9 cellular contexts compared by ENCODE assay signal in the genomic region with DNA sequence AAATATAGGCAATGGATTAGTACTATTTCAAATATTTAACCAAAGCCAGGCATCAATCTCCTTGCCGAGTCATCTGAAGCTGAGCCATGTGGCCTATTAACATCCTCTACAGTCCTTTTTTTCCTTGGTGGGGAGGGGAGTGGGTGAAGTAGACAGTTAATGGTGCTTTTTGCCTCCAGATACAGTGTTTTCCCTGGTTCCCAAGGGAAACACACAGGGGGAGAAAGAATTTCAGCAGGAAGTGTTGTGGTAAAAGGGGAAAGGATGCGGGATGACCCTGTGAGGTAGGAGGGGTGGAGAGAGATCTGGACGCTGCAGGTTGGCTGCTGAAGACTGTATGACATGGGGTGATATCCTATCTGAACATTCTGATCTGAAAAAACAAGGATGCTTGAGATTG. TPM values are rescaled to one million over a fixed set of nuclear protein-coding genes. Genes with fewer than 3 reads are reported as not detected.
A peak's percentile ranks its signal among the peaks of the same experiment; 100 is the strongest.
DNase-seq lines count a peak whose midpoint lies in the region; ATAC-seq and TF ChIP-seq lines count a peak whose summit lies in the region.
"Had no signal": no experiment of that assay in that cellular context is flagged by ENCODE, and none has a peak within 500 bp of the region (broad histone marks: within the 10 kb centered on the region; RNA-seq: fewer than 3 reads in every experiment).

No MANE protein-coding gene starts in this region.

- no peaks in the 10 kb centered on the region for H3K27me3 Mint-ChIP-seq in activated CD4-positive, alpha-beta T cell treated with anti-CD3 and anti-CD28 coated beads, Interleukin-2, amount 10 ng/mL, durations not matched to agents 24 days and 14 days
- H3K27me3 Mint-ChIP-seq: CD4-positive, alpha-beta T cell had no signal

- H3K36me3 ChIP-seq in thyroid gland, result no peaks in the 10 kb centered on the region

- no peak for TF ChIP-seq CTCF in astrocyte of the cerebellum (IDR thresholded peaks at IDR 0.05; ENCODE audit: low read depth, low read length, missing control alignments)
- no peak for TF ChIP-seq CTCF in thyroid gland (IDR thresholded peaks at IDR 0.05)

- peaks cover 10 to 16% of the 10 kb centered on the region in 2 donors for H3K4me1 ChIP-seq in thyroid gland

- 76 to 81% methylated on average over 3 of the region's 3 CpGs for WGBS in thyroid gland, 2 donors

- no peak for ATAC-seq in GM19328 (IDR thresholded peaks at IDR 0.05; ENCODE audit: unreplicated experiment)
- no peak for ATAC-seq in HG02588 (IDR thresholded peaks at IDR 0.05; ENCODE audit: unreplicated experiment)

- peaks cover 4% of the 10 kb centered on the region for H3K4me1 Mint-ChIP-seq in activated CD4-positive, alpha-beta T cell treated with anti-CD3 and anti-CD28 coated beads, Interleukin-2, amount 10 ng/mL, durations not matched to agents 24 days and 14 days

- in situ Hi-C loops in astrocyte of the cerebellum (cut with HindIII; ENCODE audit: low sequenced_read_pairs), result loop anchor here (25.0 kb wide), 1 partner anchor 336 kb away; no protein-coding TSS in a partner anchor

- no peak overlapping the region for H3K4me3 Mint-ChIP-seq in activated CD4-positive, alpha-beta T cell treated with anti-CD3 and anti-CD28 coated beads, Interleukin-2, amount 10 ng/mL, durations not matched to agents 24 days and 14 days
- H3K4me3 Mint-ChIP-seq: CD4-positive, alpha-beta T cell had no signal

- no peaks in the 10 kb centered on the region for H3K9me3 Mint-ChIP-seq in activated CD4-positive, alpha-beta T cell treated with anti-CD3 and anti-CD28 coated beads, Interleukin-2, amount 10 ng/mL, durations not matched to agents 24 days and 14 days
- H3K9me3 Mint-ChIP-seq: CD4-positive, alpha-beta T cell had no signal

- H3K27ac Mint-ChIP-seq in activated CD4-positive, alpha-beta T cell treated with anti-CD3 and anti-CD28 coated beads, Interleukin-2, amount 10 ng/mL, durations not matched to agents 24 days and 14 days, result peak overlapping the region; percentile 21
- H3K27ac Mint-ChIP-seq: CD4-positive, alpha-beta T cell had no signal

- DNase-seq in activated CD4-positive, alpha-beta T cell treated with anti-CD3 and anti-CD28 coated beads, Interleukin-2, amount 10 ng/mL, durations not matched to agents 24 days and 14 days, result no peak
- DNase-seq in activated CD4-positive, alpha-beta T cell treated with anti-CD3 and anti-CD28 coated beads for 48 hours, result no peak
- peak; percentile 96 for DNase-seq in astrocyte of the cerebellum (ENCODE audit: low read depth)
- DNase-seq in iris pigment epithelial cell (ENCODE audit: low read depth), result peak; percentile 94
- DNase-seq in thyroid gland, result no peak
- DNase-seq in GOT3 (lab: John Stamatoyannopoulos, UW), result no peak
- DNase-seq: CD4-positive, alpha-beta T cell had no signal

- H3K27me3 ChIP-seq in thyroid gland, result no peaks in the 10 kb centered on the region

- no peaks in the 10 kb centered on the region for H3K9me3 ChIP-seq in thyroid gland

- peak overlapping the region in 2 of 3 donors; percentile 13 to 24 for H3K27ac ChIP-seq in thyroid gland

- H3K4me3 ChIP-seq in astrocyte of the cerebellum (ENCODE audit: low read depth, low read length), result no peak overlapping the region
- no peak overlapping the region for H3K4me3 ChIP-seq in thyroid gland (replicated peaks in 1 of 3)

- H3K36me3 Mint-ChIP-seq in activated CD4-positive, alpha-beta T cell treated with anti-CD3 and anti-CD28 coated beads, Interleukin-2, amount 10 ng/mL, durations not matched to agents 24 days and 14 days (ENCODE audit: low read depth), result peaks cover 22% of the 10 kb centered on the region

- intact Hi-C loops in activated CD4-positive, alpha-beta T cell treated with anti-CD3 and anti-CD28 coated beads, Interleukin-2, amount 10 ng/mL, durations not matched to agents 24 days and 14 days (cut with micrococcal nuclease), result no loop called here
- intact Hi-C loops in thyroid gland (cut with DNase I), result no loop called here

- no peak for TF ChIP-seq POLR2A in thyroid gland (IDR thresholded peaks at IDR 0.05)

RNA-seq across cellular contexts. Expression of gene CLDN20, which starts 9.6 kb away (rescaled TPM):
- 0.21 TPM in 1 of 2 replicates, not detected in the other for total RNA-seq in activated CD4-positive, alpha-beta T cell treated with anti-CD3 and anti-CD28 coated beads, Interleukin-2, amount 10 ng/mL, durations not matched to agents 24 days and 14 days
- total RNA-seq in thyroid gland, result not detected
- total RNA-seq: CD4-positive, alpha-beta T cell had no signal

RNA-seq across cellular contexts. Expression of gene TFB1M, which starts 40.8 kb away (rescaled TPM):
- total RNA-seq in activated CD4-positive, alpha-beta T cell treated with anti-CD3 and anti-CD28 coated beads, Interleukin-2, amount 10 ng/mL, durations not matched to agents 24 days and 14 days, result 36.8 and 41.4 TPM in 2 replicates
- 10 to 100 TPM; 13.9 to 28.1 (median 21.2) TPM for total RNA-seq in thyroid gland

Comparison
In these comparisons a context has a peak if more than half of its experiments do, and no peak if none do; other contexts are left out.
1. DNase-seq: peak in astrocyte of the cerebellum (single experiment) and iris pigment epithelial cell (single experiment); none in activated CD4-positive, alpha-beta T cell treated with anti-CD3 and anti-CD28 coated beads, Interleukin-2, amount 10 ng/mL, durations not matched to agents 24 days and 14 days (single experiment), activated CD4-positive, alpha-beta T cell treated with anti-CD3 and anti-CD28 coated beads for 48 hours (single experiment), thyroid gland (0 of 2) and GOT3 (single experiment).